In the genomic region with DNA sequence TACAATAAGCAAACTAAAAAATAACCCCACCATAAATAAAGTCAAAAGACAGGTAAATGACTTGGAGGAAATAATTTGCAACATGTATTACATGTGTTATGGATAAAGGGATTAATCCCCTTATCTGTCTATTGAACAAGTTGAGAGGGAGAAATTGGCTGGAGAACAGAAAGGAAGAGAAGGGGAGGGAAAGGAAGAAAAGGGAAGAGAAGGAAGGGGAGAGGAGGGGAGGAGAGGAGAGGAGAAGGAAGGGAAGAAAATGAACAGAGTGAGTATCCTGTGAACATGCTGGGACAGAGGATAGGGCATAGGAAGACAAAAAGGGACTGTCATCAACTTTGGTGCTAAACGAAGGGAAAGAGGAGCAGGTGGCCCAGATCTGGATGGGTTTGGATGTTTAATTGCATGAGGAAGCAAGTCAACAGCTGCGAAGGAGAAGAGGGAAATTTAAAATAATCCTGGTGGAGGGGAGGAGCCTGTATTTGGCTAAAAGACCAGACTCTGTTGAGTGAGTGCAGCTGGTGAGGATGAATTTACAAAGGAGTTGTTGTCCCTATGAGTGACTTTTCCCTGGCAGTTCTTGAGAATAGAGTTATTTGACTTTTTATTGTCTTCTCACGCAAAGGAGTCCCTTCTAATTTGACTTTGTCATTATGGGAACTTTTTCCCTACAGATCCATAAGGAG, we compare ENCODE assay signal across 13 cellular contexts. TPM values are rescaled to one million over a fixed set of nuclear protein-coding genes. Genes with fewer than 3 reads are reported as not detected.
DNase-seq lines count a peak whose midpoint lies in the region; ATAC-seq and TF ChIP-seq lines count a peak whose summit lies in the region.
"Had no signal": no experiment of that assay in that cellular context is flagged by ENCODE, and none has a peak within 500 bp of the region (broad histone marks: within the 10 kb centered on the region; RNA-seq: fewer than 3 reads in every experiment).

No MANE protein-coding gene starts in this region.

- H3K9ac ChIP-seq in HCT116 (ENCODE audit: low read length): no peak overlapping the region
- H3K9ac ChIP-seq: parathyroid adenoma had no signal

- no peak overlapping the region for H3K4me3 ChIP-seq in CD4-positive, CD25-positive, alpha-beta regulatory T cell (ENCODE audit: low read depth, low read length)
- no peak overlapping the region for H3K4me3 ChIP-seq in HCT116 (replicated peaks in 1 of 2; ENCODE audit: low read depth in 1 of 2, low read length in 2 of 2)
- H3K4me3 ChIP-seq in hepatocyte: no peak overlapping the region
- no peak overlapping the region for H3K4me3 ChIP-seq in Peyer's patch

- intact Hi-C loops in HCT116 (cut with micrococcal nuclease): no loop called here

- H3K4me1 ChIP-seq in CD4-positive, CD25-positive, alpha-beta regulatory T cell (ENCODE audit: control insufficient read depth, insufficient read depth, low read length, poor library complexity, severe bottlenecking): peaks cover 22% of the 10 kb centered on the region
- H3K4me1 ChIP-seq in HCT116 (ENCODE audit: control insufficient read depth in 1 of 2, insufficient read depth in 2 of 2, low read length in 2 of 2) (peaks cover 7 to 20% of the 10 kb centered on the region in 2 experiments; a peak in 3 of 4 replicates), hepatocyte (ENCODE audit: insufficient read depth) (peaks cover 16% of the 10 kb centered on the region), Peyer's patch (peaks cover 0 to 21% (median 8%) of the 10 kb centered on the region in 4 donors)
- H3K4me1 ChIP-seq: parathyroid adenoma had no signal

- DNase-seq in CD4-positive, CD25-positive, alpha-beta regulatory T cell: no peak
- DNase-seq in HCT116 (ENCODE audit: low read depth, low spot score): no peak
- peak; percentile 54 to 64 for DNase-seq in SHP77 (lab: John Stamatoyannopoulos, UW)
- no peak for DNase-seq in hepatocyte (ENCODE audit: low spot score)
- DNase-seq in activated CD8-positive, alpha-beta memory T cell treated with anti-CD3 and anti-CD28 coated beads, Interleukin-2, amount 10 ng/mL, durations not matched to agents 7 days and 5 days: no peak
- no peak for DNase-seq in Peyer's patch
- DNase-seq: amniotic stem cell; H9; stimulated activated CD4-positive, alpha-beta T cell treated with anti-CD3 and anti-CD28 coated beads, Interleukin-2, amount 100 ng/mL, for 48 hours; stimulated activated naive CD4-positive, alpha-beta T cell had no signal

- peaks cover 4 to 45% (median 27%) of the 10 kb centered on the region in 4 donors for H3K4me1 Mint-ChIP-seq in CD4-positive, CD25-positive, alpha-beta regulatory T cell
- H3K4me1 Mint-ChIP-seq in activated CD8-positive, alpha-beta memory T cell treated with anti-CD3 and anti-CD28 coated beads, Interleukin-2, amount 10 ng/mL, durations not matched to agents 7 days and 5 days: peaks cover 7% of the 10 kb centered on the region

- peaks cover 4% of the 10 kb centered on the region for H3K36me3 Mint-ChIP-seq in CD4-positive, CD25-positive, alpha-beta regulatory T cell
- no peaks in the 10 kb centered on the region for H3K36me3 Mint-ChIP-seq in activated CD8-positive, alpha-beta memory T cell treated with anti-CD3 and anti-CD28 coated beads, Interleukin-2, amount 10 ng/mL, durations not matched to agents 7 days and 5 days

- POLR2A ChIA-PET in HCT116 (lab: Charles Lee): no interaction called here

- TF ChIP-seq CTCF in HCT116 (IDR thresholded peaks at IDR 0.05 in 2 of 3, conservative IDR thresholded peaks at IDR 0.05 in 1 of 3; ENCODE audit: borderline replicate concordance in 1 of 3, insufficient read depth in 1 of 3, low read depth in 2 of 3, low read length in 2 of 3) (no peak), hepatocyte (IDR thresholded peaks at IDR 0.05; ENCODE audit: poor library complexity) (no peak), Peyer's patch (IDR thresholded peaks at IDR 0.05) (no peak)

- TF ChIP-seq RAD21 in HCT116 (IDR thresholded peaks at IDR 0.05; ENCODE audit: low read depth): no peak

- CTCF ChIA-PET in HCT116 (lab: Charles Lee): no interaction called here
- CTCF ChIA-PET in activated CD8-positive, alpha-beta memory T cell treated with anti-CD3 and anti-CD28 coated beads, Interleukin-2, amount 10 ng/mL, durations not matched to agents 7 days and 5 days (lab: Charles Lee): no interaction called here

- no peak for ATAC-seq in CD4-positive, CD25-positive, alpha-beta regulatory T cell (ENCODE audit: low read depth in 2 of 2)
- ATAC-seq in HCT116 (no peak), GM21447 (IDR thresholded peaks at IDR 0.05; ENCODE audit: unreplicated experiment) (no peak)
- ATAC-seq in activated CD8-positive, alpha-beta memory T cell treated with anti-CD3 and anti-CD28 coated beads, Interleukin-2, amount 10 ng/mL, durations not matched to agents 7 days and 5 days: no peak

- H3K4me2 ChIP-seq in HCT116 (ENCODE audit: low read length) (no peak overlapping the region), hepatocyte (no peak overlapping the region)

- 76% methylated on average over 3 of the region's 3 CpGs for WGBS in hepatocyte (ENCODE audit: low lambda C conversion rate, missing lambda C conversion rate)

- H3K79me2 ChIP-seq in HCT116 (ENCODE audit: insufficient read depth, low read length): no peaks in the 10 kb centered on the region
- H3K79me2 ChIP-seq in hepatocyte: no peaks in the 10 kb centered on the region
- H3K79me2 ChIP-seq: parathyroid adenoma had no signal

- H3K27me3 Mint-ChIP-seq in CD4-positive, CD25-positive, alpha-beta regulatory T cell: peaks cover 10% of the 10 kb centered on the region
- peaks cover 5% of the 10 kb centered on the region for H3K27me3 Mint-ChIP-seq in activated CD8-positive, alpha-beta memory T cell treated with anti-CD3 and anti-CD28 coated beads, Interleukin-2, amount 10 ng/mL, durations not matched to agents 7 days and 5 days

- H4K20me1 ChIP-seq in HCT116 (ENCODE audit: insufficient read depth) (no peaks in the 10 kb centered on the region), hepatocyte (ENCODE audit: insufficient read depth, poor library complexity, severe bottlenecking) (no peaks in the 10 kb centered on the region)

- H2AFZ ChIP-seq in HCT116 (ENCODE audit: low read depth, low read length, poor library complexity, severe bottlenecking): peak overlapping the region; percentile 16
- H2AFZ ChIP-seq in hepatocyte: no peak overlapping the region
- H2AFZ ChIP-seq: parathyroid adenoma had no signal

- TF ChIP-seq POLR2A in HCT116 (IDR thresholded peaks at IDR 0.05; ENCODE audit: borderline replicate concordance, extremely low read depth, insufficient read depth, insufficient read length) (no peak), Peyer's patch (IDR thresholded peaks at IDR 0.05) (no peak)

- peak overlapping the region in 3 of 4 donors; percentile 20 to 75 (median 62) for H3K4me3 Mint-ChIP-seq in CD4-positive, CD25-positive, alpha-beta regulatory T cell
- no peak overlapping the region for H3K4me3 Mint-ChIP-seq in activated CD8-positive, alpha-beta memory T cell treated with anti-CD3 and anti-CD28 coated beads, Interleukin-2, amount 10 ng/mL, durations not matched to agents 7 days and 5 days
- H3K4me3 Mint-ChIP-seq: H9; T-helper 1 cell treated with Interleukin-12 subunit alpha and Interleukin-12 subunit beta and Interleukin-4 antibody, amounts not matched to agents 30 μg/mL and 1 μg/mL, for 36 hours had no signal

- RAD21 ChIA-PET in HCT116 (lab: Charles Lee; ENCODE audit: low non-redundant PET in 1 of 2, low total read pairs in 2 of 2, uncharacterized antibody in 2 of 2, unreplicated experiment in 2 of 2): no interaction called here

- peak overlapping the region; percentile 84 to 98 (median 97) for H3K27ac Mint-ChIP-seq in CD4-positive, CD25-positive, alpha-beta regulatory T cell
- H3K27ac Mint-ChIP-seq in activated CD8-positive, alpha-beta memory T cell treated with anti-CD3 and anti-CD28 coated beads, Interleukin-2, amount 10 ng/mL, durations not matched to agents 7 days and 5 days: no peak overlapping the region
- H3K27ac Mint-ChIP-seq: H9; T-helper 1 cell treated with Interleukin-12 subunit alpha and Interleukin-12 subunit beta and Interleukin-4 antibody, amounts not matched to agents 30 μg/mL and 1 μg/mL, for 36 hours had no signal

- H3K9me2 ChIP-seq in HCT116 (ENCODE audit: insufficient read depth): no peaks in the 10 kb centered on the region
- no peaks in the 10 kb centered on the region for H3K9me2 ChIP-seq in hepatocyte (replicated peaks; ENCODE audit: insufficient read depth)

- H3K36me3 ChIP-seq in CD4-positive, CD25-positive, alpha-beta regulatory T cell (ENCODE audit: control insufficient read depth, insufficient read depth, low read length): no peaks in the 10 kb centered on the region
- no peaks in the 10 kb centered on the region for H3K36me3 ChIP-seq in HCT116 (ENCODE audit: control insufficient read depth in 1 of 2, insufficient read depth in 2 of 2, low read length in 2 of 2)
- no peaks in the 10 kb centered on the region for H3K36me3 ChIP-seq in hepatocyte (replicated peaks; ENCODE audit: insufficient read depth, low read depth)
- H3K36me3 ChIP-seq in Peyer's patch: no peaks in the 10 kb centered on the region

- peaks cover 2% of the 10 kb centered on the region for H3K27me3 ChIP-seq in CD4-positive, CD25-positive, alpha-beta regulatory T cell (ENCODE audit: control insufficient read depth, insufficient read depth, low read length)
- H3K27me3 ChIP-seq in HCT116 (ENCODE audit: insufficient read depth, low read length): no peaks in the 10 kb centered on the region
- H3K27me3 ChIP-seq in hepatocyte: no peaks in the 10 kb centered on the region
- H3K27me3 ChIP-seq in Peyer's patch: no peaks in the 10 kb centered on the region

- peak overlapping the region; percentile 66 for H3K27ac ChIP-seq in CD4-positive, CD25-positive, alpha-beta regulatory T cell (ENCODE audit: insufficient read depth, low read length, poor library complexity, severe bottlenecking)
- H3K27ac ChIP-seq in HCT116 (ENCODE audit: low read depth, low read length): no peak overlapping the region
- peak overlapping the region; percentile 26 for H3K27ac ChIP-seq in hepatocyte
- peak overlapping the region in 2 of 4 donors; percentile 68 to 83 for H3K27ac ChIP-seq in Peyer's patch
- H3K27ac ChIP-seq: parathyroid adenoma had no signal

- no peaks in the 10 kb centered on the region for H3K9me3 Mint-ChIP-seq in CD4-positive, CD25-positive, alpha-beta regulatory T cell
- H3K9me3 Mint-ChIP-seq in activated CD8-positive, alpha-beta memory T cell treated with anti-CD3 and anti-CD28 coated beads, Interleukin-2, amount 10 ng/mL, durations not matched to agents 7 days and 5 days (ENCODE audit: low read depth): no peaks in the 10 kb centered on the region
- H3K9me3 Mint-ChIP-seq: H9; T-helper 1 cell treated with Interleukin-12 subunit alpha and Interleukin-12 subunit beta and Interleukin-4 antibody, amounts not matched to agents 30 μg/mL and 1 μg/mL, for 36 hours had no signal

- H3K9me3 ChIP-seq in CD4-positive, CD25-positive, alpha-beta regulatory T cell (ENCODE audit: control insufficient read depth in 2 of 2, low read length in 2 of 2): no peaks in the 10 kb centered on the region
- H3K9me3 ChIP-seq in HCT116 (ENCODE audit: control insufficient read depth in 1 of 2, insufficient read depth in 1 of 2, low read depth in 1 of 2, low read length in 2 of 2) (no peaks in the 10 kb centered on the region), hepatocyte (ENCODE audit: low read depth) (no peaks in the 10 kb centered on the region), Peyer's patch (no peaks in the 10 kb centered on the region)

- no TSS peak for BruUV-seq in HCT116 (replicated peaks; lab: Mats Ljungman, UMichigan)

RNA-seq across cellular contexts. Expression of gene SHLD1, which starts 14.2 kb away (rescaled TPM):
- 10.4 TPM for total RNA-seq in CD4-positive, CD25-positive, alpha-beta regulatory T cell
- 10 to 100 TPM; 25.8 to 46.6 (median 29.2) TPM for polyA plus RNA-seq in CD4-positive, CD25-positive, alpha-beta regulatory T cell
- 2.4 TPM for total RNA-seq in HCT116 (2021; ENCODE audit: unreplicated experiment)
- polyA plus RNA-seq in HCT116 (2012): 2.3 TPM in 2 replicates
- 5.9 and 8.3 TPM in 2 replicates for total RNA-seq in hepatocyte
- polyA plus RNA-seq in hepatocyte: 9.1 and 11.2 TPM in 2 replicates
- 1 to 10 TPM; 8.5 to 9.1 TPM for total RNA-seq in activated CD8-positive, alpha-beta memory T cell treated with anti-CD3 and anti-CD28 coated beads, Interleukin-2, amount 10 ng/mL, durations not matched to agents 7 days and 5 days
- total RNA-seq in Peyer's patch: 10 to 100 TPM in 3 of 4 donors, 1 to 10 TPM in 1; 8.4 to 15.5 (median 12.3) TPM

Comparison
In these comparisons a context has a peak if more than half of its experiments do, and no peak if none do; other contexts are left out.
1. DNase-seq: peak in SHP77 (2 of 2); none in CD4-positive, CD25-positive, alpha-beta regulatory T cell (0 of 3), HCT116 (single experiment), hepatocyte (single experiment), activated CD8-positive, alpha-beta memory T cell treated with anti-CD3 and anti-CD28 coated beads, Interleukin-2, amount 10 ng/mL, durations not matched to agents 7 days and 5 days (single experiment) and Peyer's patch (0 of 3).